In the genomic region with DNA sequence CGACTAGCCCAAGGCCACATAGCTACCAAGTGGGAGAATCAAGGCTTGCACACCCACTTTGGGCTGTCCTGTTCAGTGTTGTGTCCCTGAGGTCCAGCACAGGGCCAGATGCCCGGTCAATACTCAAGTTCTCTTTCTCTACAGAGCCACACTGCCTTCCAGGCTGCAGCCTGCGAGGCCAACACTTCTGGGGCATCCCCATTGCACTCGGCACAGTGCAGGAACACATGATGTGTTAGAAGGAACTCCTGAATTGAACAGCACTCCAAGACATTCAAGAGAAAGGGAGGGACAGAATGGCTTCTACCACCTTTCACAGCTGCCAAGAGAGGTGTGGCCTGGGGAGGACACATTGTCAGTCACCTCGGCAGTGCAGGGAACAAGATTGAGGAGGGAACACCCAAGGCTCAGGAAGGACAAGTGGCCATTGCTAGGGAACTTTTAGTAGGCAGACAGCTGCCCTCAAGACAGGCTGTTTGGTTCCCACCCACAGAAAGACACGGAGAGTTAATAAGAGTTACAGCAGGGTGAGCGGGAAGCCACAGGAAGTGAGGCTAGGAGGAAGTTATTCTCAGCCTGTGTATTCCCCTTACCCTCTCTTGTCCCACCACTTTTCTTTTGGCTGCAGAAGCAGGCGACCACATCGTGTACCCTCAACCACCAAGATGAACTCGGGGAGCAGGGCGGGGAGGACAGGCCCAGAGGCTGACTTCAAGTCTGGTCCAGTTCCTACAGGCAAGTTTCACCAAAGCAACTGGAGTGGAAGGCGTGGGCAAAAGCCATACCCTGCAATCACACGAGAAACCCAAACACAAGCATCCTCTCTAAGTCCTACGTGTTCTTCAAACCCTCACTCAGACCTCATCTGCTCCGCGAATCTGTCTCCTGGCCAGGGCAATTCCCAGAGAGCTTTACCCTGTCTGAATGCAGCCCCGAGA, we compare ENCODE assay signal across 9 cellular contexts.
DNase-seq lines count a peak whose midpoint lies in the region; ATAC-seq and TF ChIP-seq lines count a peak whose summit lies in the region.
"Had no signal": no experiment of that assay in that cellular context is flagged by ENCODE, and none has a peak within 500 bp of the region (broad histone marks: within the 10 kb centered on the region; RNA-seq: fewer than 3 reads in every experiment).

No MANE protein-coding gene starts in this region.

- H3K4me1 ChIP-seq in ascending aorta: no peaks in the 10 kb centered on the region
- H3K4me1 ChIP-seq: prostate gland had no signal

- H3K36me3 Mint-ChIP-seq in T-cell (no peaks in the 10 kb centered on the region), natural killer cell (no peaks in the 10 kb centered on the region)

- DNase-seq in T-cell (peak in 1 of 34 experiments; percentile 17), natural killer cell (no peak), ureter (ENCODE audit: low spot score) (no peak), GM19240 (ENCODE audit: insufficient read length, low spot score) (no peak), G401 (ENCODE audit: low spot score) (no peak), ascending aorta (ENCODE audit: low spot score in 2 of 2) (no peak)

- no peaks in the 10 kb centered on the region for H3K9me3 ChIP-seq in ascending aorta
- H3K9me3 ChIP-seq: prostate gland had no signal

- no peaks in the 10 kb centered on the region for H3K27me3 ChIP-seq in ascending aorta

- no peak for TF ChIP-seq CTCF in natural killer cell (IDR thresholded peaks at IDR 0.05)
- TF ChIP-seq CTCF in ascending aorta (IDR thresholded peaks at IDR 0.05): no peak

- POLR2A ChIA-PET in T-cell (lab: Charles Lee): no interaction called here

- CTCF ChIA-PET in T-cell (lab: Charles Lee): no interaction called here

- intact Hi-C loops in natural killer cell (cut with micrococcal nuclease) (no loop called here), ascending aorta (cut with DNase I) (no loop called here)

- no peaks in the 10 kb centered on the region for H3K9me3 Mint-ChIP-seq in T-cell
- H3K9me3 Mint-ChIP-seq in natural killer cell: no peaks in the 10 kb centered on the region

- no peak overlapping the region for H3K4me3 ChIP-seq in ascending aorta
- H3K4me3 ChIP-seq: prostate gland had no signal

- in situ Hi-C loops in G401 (cut with HindIII; ENCODE audit: low sequenced_read_pairs): no loop called here

- peak overlapping the region; percentile 59 to 72 (median 69) for H3K4me3 Mint-ChIP-seq in T-cell
- H3K4me3 Mint-ChIP-seq in natural killer cell: peak overlapping the region; percentile 78

- no peaks in the 10 kb centered on the region for H3K36me3 ChIP-seq in ascending aorta
- H3K36me3 ChIP-seq: prostate gland had no signal

- H3K27ac ChIP-seq in ascending aorta: no peak overlapping the region
- H3K27ac ChIP-seq: prostate gland had no signal

- ATAC-seq in GM18861 (IDR thresholded peaks at IDR 0.05; ENCODE audit: unreplicated experiment): peak; percentile 56
- peak; percentile 65 for ATAC-seq in GM21786 (IDR thresholded peaks at IDR 0.05; ENCODE audit: unreplicated experiment)
- peak; percentile 54 to 77 (median 69) for ATAC-seq in T-cell (replicated peaks in 1 of 4)
- ATAC-seq in natural killer cell: peak; percentile 29 to 71 (median 56)

- H3K4me1 Mint-ChIP-seq in T-cell (peaks cover 26 to 31% (median 27%) of the 10 kb centered on the region in 3 donors), natural killer cell (peaks cover 33 to 37% of the 10 kb centered on the region in 2 donors)

- H3K27ac Mint-ChIP-seq in T-cell: peak overlapping the region; percentile 79 to 80
- peak overlapping the region; percentile 69 to 72 for H3K27ac Mint-ChIP-seq in natural killer cell

- H3K27me3 Mint-ChIP-seq in T-cell (no peaks in the 10 kb centered on the region), natural killer cell (ENCODE audit: low read depth in 2 of 2) (no peaks in the 10 kb centered on the region)
